Comparison of ENCODE assay signal across 1 cellular context in the genomic region with DNA sequence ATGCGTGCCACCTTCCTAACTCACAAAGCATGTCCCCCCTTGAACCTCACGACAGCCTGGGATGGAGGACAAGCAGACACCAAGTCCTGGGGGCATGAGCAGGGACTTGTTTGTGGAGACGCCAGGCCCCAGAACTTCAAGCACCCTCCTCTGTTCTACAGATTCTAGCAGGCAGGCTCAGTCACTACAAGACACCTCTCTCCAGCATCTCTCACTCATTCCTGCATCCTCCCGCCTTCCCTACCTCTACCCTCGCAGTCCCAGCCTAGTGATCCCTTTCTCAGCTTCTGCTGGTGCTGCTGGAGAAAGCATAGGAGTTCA.
TF ChIP-seq lines count a peak whose summit lies in the region.

No MANE protein-coding gene starts in this region.

TF ChIP-seq in GM23338, 12 proteins besides CTCF, POLR2A, EP300 and RAD21:
- TF ChIP-seq CREB1 (CRISPR knock-in tag; IDR thresholded peaks at IDR 0.05; ENCODE audit: low read depth) (no peak), POLR2AphosphoS5 (IDR thresholded peaks at IDR 0.05; ENCODE audit: low read depth) (no peak), STAT1 (IDR thresholded peaks at IDR 0.05; ENCODE audit: unreplicated experiment) (no peak)
- TF ChIP-seq, protein P1, sequence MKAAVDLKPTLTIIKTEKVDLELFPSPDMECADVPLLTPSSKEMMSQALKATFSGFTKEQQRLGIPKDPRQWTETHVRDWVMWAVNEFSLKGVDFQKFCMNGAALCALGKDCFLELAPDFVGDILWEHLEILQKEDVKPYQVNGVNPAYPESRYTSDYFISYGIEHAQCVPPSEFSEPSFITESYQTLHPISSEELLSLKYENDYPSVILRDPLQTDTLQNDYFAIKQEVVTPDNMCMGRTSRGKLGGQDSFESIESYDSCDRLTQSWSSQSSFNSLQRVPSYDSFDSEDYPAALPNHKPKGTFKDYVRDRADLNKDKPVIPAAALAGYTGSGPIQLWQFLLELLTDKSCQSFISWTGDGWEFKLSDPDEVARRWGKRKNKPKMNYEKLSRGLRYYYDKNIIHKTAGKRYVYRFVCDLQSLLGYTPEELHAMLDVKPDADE (IDR thresholded peaks at IDR 0.05): no peak
TF ChIP-seq in GM23338: peak in this region for 0.
